In the genomic region with DNA sequence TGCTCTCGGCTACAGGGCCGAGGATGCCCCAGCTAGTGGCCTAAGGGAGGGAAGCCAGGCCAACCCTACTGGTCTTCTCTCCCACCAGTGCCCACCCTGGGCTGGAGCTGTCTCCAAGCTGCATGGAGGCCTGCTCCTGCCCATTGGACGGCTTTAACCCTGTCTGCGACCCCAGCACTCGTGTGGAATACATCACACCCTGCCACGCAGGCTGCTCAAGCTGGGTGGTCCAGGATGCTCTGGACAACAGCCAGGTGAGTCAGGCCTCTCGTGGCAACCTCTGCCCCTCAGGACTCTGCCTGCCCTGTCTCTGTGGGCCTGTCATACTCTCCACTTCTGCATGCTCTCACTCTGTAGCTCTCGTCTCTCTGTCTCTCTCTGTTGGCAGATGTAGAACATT, we compare ENCODE assay signal across 22 cellular contexts. TPM values are rescaled to one million over a fixed set of nuclear protein-coding genes. Genes with fewer than 3 reads are reported as not detected.
"Had no signal": no experiment of that assay in that cellular context is flagged by ENCODE, and none has a peak within 500 bp of the region (broad histone marks: within the 10 kb centered on the region; RNA-seq: fewer than 3 reads in every experiment).

No MANE protein-coding gene starts in this region.

- H3K27ac ChIP-seq: ascending aorta, epithelial cell of prostate, neural progenitor cell, ovary, psoas muscle, testis had no signal

- H3K27me3 ChIP-seq: ascending aorta, left lung, neural progenitor cell, ovary, testis had no signal

- H3K36me3 ChIP-seq: ascending aorta, neural progenitor cell, ovary had no signal

- H3K27me3 Mint-ChIP-seq: activated CD8-positive, alpha-beta T cell treated with anti-CD3 and anti-CD28 coated beads for 36 hours; stimulated activated naive CD8-positive, alpha-beta T cell treated with anti-CD3 and anti-CD28 coated beads, Interleukin-15, Interleukin-2, amounts not matched to agents 100 ng/mL and 50 ng/mL, for 24 hours had no signal

- H3K27ac Mint-ChIP-seq: activated CD4-positive, alpha-beta T cell treated with anti-CD3 and anti-CD28 coated beads, Interleukin-2, amount 10 ng/mL, durations not matched to agents 24 days and 14 days; activated CD8-positive, alpha-beta T cell treated with anti-CD3 and anti-CD28 coated beads for 36 hours; activated naive CD4-positive, alpha-beta T cell treated with anti-CD3 and anti-CD28 coated beads, Interleukin-2, amount 10 ng/mL, durations not matched to agents 7 days and 5 days; memory B cell; naive B cell; neural progenitor cell; stimulated activated naive CD8-positive, alpha-beta T cell treated with anti-CD3 and anti-CD28 coated beads, Interleukin-15, Interleukin-2, amounts not matched to agents 100 ng/mL and 50 ng/mL, for 24 hours had no signal

- H3K9me3 Mint-ChIP-seq: activated CD4-positive, alpha-beta T cell treated with anti-CD3 and anti-CD28 coated beads, Interleukin-2, amount 10 ng/mL, durations not matched to agents 24 days and 14 days; activated CD8-positive, alpha-beta T cell treated with anti-CD3 and anti-CD28 coated beads for 36 hours; activated naive CD4-positive, alpha-beta T cell treated with anti-CD3 and anti-CD28 coated beads, Interleukin-2, amount 10 ng/mL, durations not matched to agents 7 days and 5 days; activated T-cell treated with anti-CD3 and anti-CD28 coated beads, Interleukin-2, amount 50 U/mL, for 4 hours; memory B cell; naive B cell; neural progenitor cell; stimulated activated naive CD8-positive, alpha-beta T cell treated with anti-CD3 and anti-CD28 coated beads, Interleukin-15, Interleukin-2, amounts not matched to agents 100 ng/mL and 50 ng/mL, for 24 hours; type B pancreatic cell had no signal

- H3K36me3 Mint-ChIP-seq: activated naive CD4-positive, alpha-beta T cell treated with anti-CD3 and anti-CD28 coated beads, Interleukin-2, amount 10 ng/mL, durations not matched to agents 7 days and 5 days; memory B cell; naive B cell; neural progenitor cell; type B pancreatic cell had no signal

- ATAC-seq: activated CD8-positive, alpha-beta T cell treated with anti-CD3 and anti-CD28 coated beads for 36 hours; activated T-cell treated with anti-CD3 and anti-CD28 coated beads, Interleukin-2, amount 50 U/mL, for 4 hours; mucosa of descending colon had no signal

- H3K4me1 ChIP-seq: ascending aorta, psoas muscle had no signal

- H3K4me3 Mint-ChIP-seq: activated CD4-positive, alpha-beta T cell treated with anti-CD3 and anti-CD28 coated beads, Interleukin-2, amount 10 ng/mL, durations not matched to agents 24 days and 14 days; activated CD8-positive, alpha-beta T cell treated with anti-CD3 and anti-CD28 coated beads for 36 hours; activated naive CD4-positive, alpha-beta T cell treated with anti-CD3 and anti-CD28 coated beads, Interleukin-2, amount 10 ng/mL, durations not matched to agents 7 days and 5 days; activated T-cell treated with anti-CD3 and anti-CD28 coated beads, Interleukin-2, amount 50 U/mL, for 4 hours; memory B cell; naive B cell; neural progenitor cell; stimulated activated naive CD8-positive, alpha-beta T cell treated with anti-CD3 and anti-CD28 coated beads, Interleukin-15, Interleukin-2, amounts not matched to agents 100 ng/mL and 50 ng/mL, for 24 hours; type B pancreatic cell had no signal

- H3K4me3 ChIP-seq: ascending aorta, left lung, mucosa of descending colon, neural progenitor cell, ovary, psoas muscle, skin epidermis, testis had no signal

- DNase-seq: activated CD4-positive, alpha-beta T cell treated with anti-CD3 and anti-CD28 coated beads, Interleukin-2, amount 10 ng/mL, durations not matched to agents 24 days and 14 days; activated CD8-positive, alpha-beta T cell treated with anti-CD3 and anti-CD28 coated beads for 36 hours; activated naive CD4-positive, alpha-beta T cell treated with anti-CD3 and anti-CD28 coated beads, Interleukin-2, amount 10 ng/mL, durations not matched to agents 7 days and 5 days; activated T-cell treated with anti-CD3 and anti-CD28 coated beads, Interleukin-2, amount 50 U/mL, for 4 hours; cortex of kidney; effector memory CD4-positive, alpha-beta T cell; foreskin melanocyte; left lung; mucosa of descending colon; naive B cell; ovary; psoas muscle; right cardiac atrium; testis had no signal

- H3K9me3 ChIP-seq: ascending aorta, left lung, mucosa of descending colon, ovary, psoas muscle, testis had no signal

- H3K4me1 Mint-ChIP-seq: activated CD4-positive, alpha-beta T cell treated with anti-CD3 and anti-CD28 coated beads, Interleukin-2, amount 10 ng/mL, durations not matched to agents 24 days and 14 days; activated naive CD4-positive, alpha-beta T cell treated with anti-CD3 and anti-CD28 coated beads, Interleukin-2, amount 10 ng/mL, durations not matched to agents 7 days and 5 days; memory B cell; naive B cell had no signal

RNA-seq across cellular contexts. Expression of gene TPBGL, which starts 44.1 kb away (rescaled TPM):
- total RNA-seq: ascending aorta had no signal
- polyA plus RNA-seq: keratinocyte had no signal

RNA-seq across cellular contexts. Expression of gene SLCO2B1, which starts 45.5 kb away (rescaled TPM):
- total RNA-seq: activated CD4-positive, alpha-beta T cell treated with anti-CD3 and anti-CD28 coated beads, Interleukin-2, amount 10 ng/mL, durations not matched to agents 24 days and 14 days; activated CD8-positive, alpha-beta T cell treated with anti-CD3 and anti-CD28 coated beads for 36 hours had no signal
- polyA plus RNA-seq: keratinocyte had no signal
